ENCODE assay signal across 1 cellular context in genomic region chr1:3746784-3747521, GRCh38.
TF ChIP-seq lines count a peak whose summit lies in the region.

No MANE protein-coding gene starts in this region.

TF ChIP-seq in HepG2, 621 proteins besides CTCF, POLR2A, EP300 and RAD21 (continued from another document and continues in another):
- TF ChIP-seq ZNF784 (CRISPR knock-in tag; IDR thresholded peaks at IDR 0.05; ENCODE audit: borderline replicate concordance) (no peak), IRX3 (CRISPR knock-in tag; IDR thresholded peaks at IDR 0.05; ENCODE audit: borderline replicate concordance, low read depth) (no peak), KMT2B (CRISPR knock-in tag; IDR thresholded peaks at IDR 0.05) (0 out of 2 replicates have a peak, but pooled peaks have one; percentile 24), GATAD1 (CRISPR knock-in tag; IDR thresholded peaks at IDR 0.05) (peak; percentile 87), STAT5B (CRISPR knock-in tag; IDR thresholded peaks at IDR 0.05) (no peak), TFAP4 (IDR thresholded peaks at IDR 0.05; ENCODE audit: borderline replicate concordance, low read depth) (peak; percentile 55; the same call in 1 of the 2 replicates), MED13 (CRISPR knock-in tag; IDR thresholded peaks at IDR 0.05) (no peak), ARID4A (CRISPR knock-in tag; IDR thresholded peaks at IDR 0.05; ENCODE audit: borderline replicate concordance) (peak; percentile 82), ZNF432 (CRISPR knock-in tag; IDR thresholded peaks at IDR 0.05; ENCODE audit: borderline replicate concordance) (no peak), FOXC1 (CRISPR knock-in tag; IDR thresholded peaks at IDR 0.05; ENCODE audit: borderline replicate concordance) (peak; percentile 44; the same call in 1 of the 2 replicates), BCL3 (CRISPR knock-in tag; IDR thresholded peaks at IDR 0.05) (no peak), ZNF550 (CRISPR knock-in tag; IDR thresholded peaks at IDR 0.05; ENCODE audit: borderline replicate concordance) (no peak), RFX1 (IDR thresholded peaks at IDR 0.05) (no peak), HNRNPLL (IDR thresholded peaks at IDR 0.05; ENCODE audit: low read depth, low read length, poor library complexity, severe bottlenecking) (peak; percentile 32), ZBTB7A (CRISPR knock-in tag; IDR thresholded peaks at IDR 0.05) (no peak), CEBPG (CRISPR knock-in tag; IDR thresholded peaks at IDR 0.05) (no peak), TSC22D2 (CRISPR knock-in tag; IDR thresholded peaks at IDR 0.05; ENCODE audit: borderline replicate concordance) (no peak), ZNF460 (CRISPR knock-in tag; IDR thresholded peaks at IDR 0.05; ENCODE audit: borderline replicate concordance) (no peak), ONECUT2 (CRISPR knock-in tag; IDR thresholded peaks at IDR 0.05) (no peak), ZFX (CRISPR knock-in tag; IDR thresholded peaks at IDR 0.05; ENCODE audit: low read depth) (peak; percentile 65), ZNF746 (CRISPR knock-in tag; IDR thresholded peaks at IDR 0.05) (no peak), ZNF747 (CRISPR knock-in tag; IDR thresholded peaks at IDR 0.05; ENCODE audit: borderline replicate concordance) (no peak), RARA (CRISPR knock-in tag; IDR thresholded peaks at IDR 0.05) (no peak), ISL2 (CRISPR knock-in tag; IDR thresholded peaks at IDR 0.05) (peak; percentile 29; the same call in 1 of the 2 replicates), AGO2 (optimal IDR thresholded peaks at IDR 0.05; ENCODE audit: low read depth, low read length) (peak; percentile 36), HINFP (CRISPR knock-in tag; IDR thresholded peaks at IDR 0.05; ENCODE audit: low read depth) (no peak), TERF1 (CRISPR knock-in tag; IDR thresholded peaks at IDR 0.05) (no peak), GMEB2 (CRISPR knock-in tag; IDR thresholded peaks at IDR 0.05; ENCODE audit: low read depth) (no peak), GTF2F1 (IDR thresholded peaks at IDR 0.05; ENCODE audit: low read length) (no peak), PHB2 (IDR thresholded peaks at IDR 0.05; ENCODE audit: partially characterized antibody) (no peak), AGO1 (IDR thresholded peaks at IDR 0.05; ENCODE audit: low read depth, low read length, poor library complexity, severe bottlenecking) (peak; percentile 45), THAP9 (CRISPR knock-in tag; IDR thresholded peaks at IDR 0.05; ENCODE audit: borderline replicate concordance) (no peak), PHF20 (CRISPR knock-in tag; IDR thresholded peaks at IDR 0.05) (peak; percentile 84), ZBTB37 (CRISPR knock-in tag; IDR thresholded peaks at IDR 0.05) (no peak), PLSCR1 (CRISPR knock-in tag; IDR thresholded peaks at IDR 0.05; ENCODE audit: borderline replicate concordance) (no peak), KDM5A (IDR thresholded peaks at IDR 0.05; ENCODE audit: borderline replicate concordance, low read length) (peak; percentile 44), HIVEP1 (CRISPR knock-in tag; IDR thresholded peaks at IDR 0.05) (no peak), HOXA5 (CRISPR knock-in tag; IDR thresholded peaks at IDR 0.05) (0 out of 2 replicates have a peak, but pooled peaks have one; percentile 31), ZNF547 (CRISPR knock-in tag; IDR thresholded peaks at IDR 0.05) (peak; percentile 65; the same call in 1 of the 2 replicates), SP4 (CRISPR knock-in tag; IDR thresholded peaks at IDR 0.05) (peak; percentile 51; the same call in 1 of the 2 replicates), HBP1 (CRISPR knock-in tag; IDR thresholded peaks at IDR 0.05; ENCODE audit: low read depth) (peak; percentile 68; the same call in 1 of the 2 replicates), HHEX (CRISPR knock-in tag; IDR thresholded peaks at IDR 0.05) (no peak), ATF7-NPFF (CRISPR knock-in tag; IDR thresholded peaks at IDR 0.05; ENCODE audit: low read depth) (no peak), IRF9 (CRISPR knock-in tag; IDR thresholded peaks at IDR 0.05; ENCODE audit: borderline replicate concordance) (peak; percentile 22; the same call in 1 of the 2 replicates)
